Comparison of ENCODE assay signal across 24 cellular contexts in the genomic region with DNA sequence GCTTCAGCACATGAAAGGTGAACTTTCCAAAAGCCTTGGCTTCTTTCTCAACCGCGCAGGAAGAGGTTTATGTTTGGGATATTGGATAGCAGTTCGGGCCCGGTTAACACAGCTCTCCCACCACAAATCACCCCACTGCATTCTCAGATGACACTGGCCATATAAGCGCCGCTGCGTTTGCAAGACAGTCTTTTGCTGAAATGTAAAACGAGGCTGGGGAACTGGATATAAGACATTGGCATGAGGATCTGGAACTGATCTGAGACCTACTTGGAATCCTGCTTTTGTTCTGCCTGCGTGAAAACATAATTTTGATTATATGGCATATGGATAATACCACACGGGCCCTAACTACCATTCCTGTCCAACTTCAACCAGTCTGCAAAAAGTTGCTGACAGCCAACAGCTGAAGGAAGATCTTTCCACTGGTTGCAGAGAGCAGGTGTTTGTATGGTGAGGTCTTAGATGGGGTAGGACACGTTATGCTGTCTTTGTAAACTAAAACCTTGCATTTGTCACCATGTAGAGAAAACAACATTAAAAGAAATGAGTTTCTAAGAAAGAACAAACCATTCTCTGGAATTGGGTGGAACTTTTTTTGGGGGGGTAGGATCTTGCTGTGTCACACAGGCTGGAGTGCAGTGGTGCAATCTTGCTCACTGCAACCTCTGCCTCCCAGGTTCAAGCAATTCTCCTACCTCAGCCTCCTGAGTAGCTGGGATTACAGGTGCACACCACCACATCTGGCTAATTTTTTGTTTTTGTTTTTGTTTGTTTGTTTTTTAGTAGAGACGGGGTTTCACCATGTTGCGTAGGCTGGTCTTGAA.
"Had no signal": no experiment of that assay in that cellular context is flagged by ENCODE, and none has a peak within 500 bp of the region (broad histone marks: within the 10 kb centered on the region; RNA-seq: fewer than 3 reads in every experiment).

No MANE protein-coding gene starts in this region.

- H3K27ac Mint-ChIP-seq: activated naive CD4-positive, alpha-beta T cell treated with anti-CD3 and anti-CD28 coated beads for 36 hours; activated naive CD8-positive, alpha-beta T cell treated with anti-CD3 and anti-CD28 coated beads for 36 hours; activated T-helper 1 cell treated with anti-CD3 and anti-CD28 coated beads, Interleukin-12 subunit alpha, Interleukin-12 subunit beta, Interleukin-2, Interleukin-4 antibody, amounts not matched to agents 30 ng/mL and 10 ng/mL and 1 ng/mL, durations not matched to agents 14 hours and 24 hours and 36 hours; natural killer cell; stimulated activated naive B cell treated with anti-CD40 and anti-IgM and Interleukin-4, amounts not matched to agents 10 μg/mL and 1 μg/mL and 100 μg/mL, for 72 hours; type B pancreatic cell had no signal

- H3K9me3 ChIP-seq: adrenal gland, neutrophil, pancreas, prostate gland, vagina had no signal

- H3K4me3 ChIP-seq: adrenal gland, pancreas, prostate gland, vagina had no signal

- H3K36me3 Mint-ChIP-seq: activated naive CD8-positive, alpha-beta T cell treated with anti-CD3 and anti-CD28 coated beads for 36 hours; natural killer cell; stimulated activated naive B cell treated with anti-CD40 and anti-IgM and Interleukin-4, amounts not matched to agents 10 μg/mL and 1 μg/mL and 100 μg/mL, for 72 hours; type B pancreatic cell had no signal

- H3K27me3 ChIP-seq: adrenal gland, brain microvascular endothelial cell, pancreas, vagina had no signal

- H3K4me3 Mint-ChIP-seq: activated naive CD4-positive, alpha-beta T cell treated with anti-CD3 and anti-CD28 coated beads for 36 hours; activated naive CD8-positive, alpha-beta T cell treated with anti-CD3 and anti-CD28 coated beads for 36 hours; activated T-helper 1 cell treated with anti-CD3 and anti-CD28 coated beads, Interleukin-12 subunit alpha, Interleukin-12 subunit beta, Interleukin-2, Interleukin-4 antibody, amounts not matched to agents 30 ng/mL and 10 ng/mL and 1 ng/mL, durations not matched to agents 14 hours and 24 hours and 36 hours; mesothelial cell of epicardium; natural killer cell; stimulated activated naive B cell treated with anti-CD40 and anti-IgM and Interleukin-4, amounts not matched to agents 10 μg/mL and 1 μg/mL and 100 μg/mL, for 72 hours; type B pancreatic cell had no signal

- H3K4me1 ChIP-seq: adrenal gland, prostate gland had no signal

- H3K9me3 Mint-ChIP-seq: activated naive CD4-positive, alpha-beta T cell treated with anti-CD3 and anti-CD28 coated beads for 36 hours; activated T-helper 1 cell treated with anti-CD3 and anti-CD28 coated beads, Interleukin-12 subunit alpha, Interleukin-12 subunit beta, Interleukin-2, Interleukin-4 antibody, amounts not matched to agents 30 ng/mL and 10 ng/mL and 1 ng/mL, durations not matched to agents 14 hours and 24 hours and 36 hours; natural killer cell; type B pancreatic cell had no signal

- ATAC-seq: natural killer cell; stimulated activated naive B cell treated with anti-CD40 and anti-IgM and Interleukin-4, amounts not matched to agents 10 μg/mL and 1 μg/mL and 100 μg/mL, for 72 hours had no signal

- H3K36me3 ChIP-seq: adrenal gland, brain microvascular endothelial cell, neutrophil, pancreas, prostate gland, vagina had no signal

- H3K27ac ChIP-seq: brain microvascular endothelial cell, neutrophil, prostate gland, vagina had no signal

- DNase-seq: activated CD4-positive, alpha-beta T cell treated with anti-CD3 and anti-CD28 coated beads for 4 hours; activated CD4-positive, alpha-beta T cell treated with anti-CD3 and anti-CD28 coated beads, Interleukin-2, amount 50 U/mL, for 48 hours; activated CD4-positive, CD25-positive, alpha-beta regulatory T cell; activated CD8-positive, alpha-beta memory T cell treated with anti-CD3 and anti-CD28 coated beads for 24 hours; activated effector memory CD4-positive, alpha-beta T cell treated with anti-CD3 and anti-CD28 coated beads, Interleukin-2, amount 50 U/mL, for 16 hours; activated naive CD4-positive, alpha-beta T cell treated with anti-CD3 and anti-CD28 coated beads for 36 hours; activated naive CD8-positive, alpha-beta T cell treated with anti-CD3 and anti-CD28 coated beads for 36 hours; adrenal gland; aorta; brain microvascular endothelial cell; foreskin fibroblast; head of caudate nucleus; left cardiac atrium; natural killer cell; pancreas; stimulated activated CD4-positive, alpha-beta T cell treated with anti-CD3 and anti-CD28 coated beads, Interleukin-15, amount 100 ng/mL, for 24 hours; stimulated activated CD4-positive, alpha-beta T cell treated with anti-CD3 and anti-CD28 coated beads, Interleukin-2, amount 100 ng/mL, for 24 hours; stimulated activated naive B cell treated with anti-CD40 and anti-IgM and Interleukin-4, amounts not matched to agents 10 μg/mL and 1 μg/mL and 100 μg/mL, for 72 hours had no signal
